ENCODE assay signal across 2 cellular contexts in the genomic region with DNA sequence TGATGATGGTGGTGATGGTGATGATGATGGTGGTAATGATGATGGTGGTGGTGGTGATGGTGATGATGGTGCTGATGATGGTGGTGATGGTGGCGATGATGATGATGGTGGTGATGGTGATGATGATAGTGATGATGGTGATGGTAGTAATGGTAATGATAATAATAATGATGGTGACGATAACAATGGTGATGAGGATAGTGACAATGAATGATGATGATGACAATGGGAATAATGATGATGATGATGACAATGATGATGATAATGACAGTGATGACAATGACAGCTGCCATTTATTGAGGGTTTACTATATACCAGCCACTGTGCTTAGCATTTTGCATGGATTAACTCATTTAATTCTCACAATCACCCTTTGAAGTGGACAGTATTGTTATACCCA.
TF ChIP-seq lines count a peak whose summit lies in the region.

No MANE protein-coding gene starts in this region.

TF ChIP-seq in HepG2, 621 proteins besides CTCF, POLR2A, EP300 and RAD21:
- TF ChIP-seq FOXK2 (IDR thresholded peaks at IDR 0.05): no peak
- TF ChIP-seq CREB1 (IDR thresholded peaks at IDR 0.05): peak; percentile 90
- TF ChIP-seq CREB1 (CRISPR knock-in tag; IDR thresholded peaks at IDR 0.05): no peak

TF ChIP-seq in H1, 55 proteins besides CTCF, POLR2A, EP300 and RAD21 (continued from another document):
- no peak for TF ChIP-seq PHF8 (conservative IDR thresholded peaks at IDR 0.05; ENCODE audit: low read depth, low read length)
